Comparison of ENCODE assay signal across 2 cellular contexts in the genomic region with DNA sequence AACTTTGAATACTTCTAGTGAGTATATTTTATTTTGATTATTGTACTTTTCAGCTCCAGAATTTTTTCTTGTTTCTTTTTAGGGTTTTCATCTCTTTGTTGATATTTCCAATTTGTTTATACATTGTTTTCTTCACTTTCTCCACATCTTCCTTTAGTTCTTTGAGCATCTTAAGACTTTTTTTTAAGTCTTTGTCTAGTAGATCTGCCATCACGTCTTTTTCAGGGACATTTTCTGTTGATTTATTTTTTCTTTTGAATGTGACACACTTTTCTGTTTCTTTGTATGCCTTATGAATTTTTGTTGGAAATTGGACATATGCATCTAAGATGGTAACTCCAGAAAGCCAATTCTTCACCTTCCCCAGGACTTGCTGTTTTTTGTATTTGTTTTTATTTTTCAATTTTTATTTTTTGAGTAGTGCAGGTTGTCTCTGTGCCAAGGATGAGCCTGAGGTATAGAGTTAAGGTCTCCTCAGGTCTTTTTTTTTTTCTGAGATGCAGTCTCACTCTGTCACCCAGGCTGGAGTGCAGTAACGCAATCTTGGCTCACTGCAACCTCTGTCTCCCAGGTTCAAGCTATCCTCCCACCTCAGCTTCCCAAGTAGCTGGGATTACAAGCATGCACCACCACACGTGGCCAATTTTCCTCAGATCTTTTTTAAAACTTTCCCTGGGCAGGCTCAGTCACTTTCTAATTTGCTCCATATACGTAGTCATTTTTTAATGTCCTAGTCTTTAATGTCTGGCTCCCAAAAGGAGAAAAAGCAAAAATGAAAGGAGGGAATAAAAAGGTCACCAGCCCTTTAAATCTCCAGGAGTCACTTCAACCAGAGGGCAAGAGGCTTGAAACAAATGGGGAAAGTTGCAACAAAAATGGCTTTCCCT.
TF ChIP-seq lines count a peak whose summit lies in the region.

No MANE protein-coding gene starts in this region.

TF ChIP-seq in HepG2, 621 proteins besides CTCF, POLR2A, EP300 and RAD21:
- TF ChIP-seq SNRNP70 (IDR thresholded peaks at IDR 0.05; ENCODE audit: low read depth, low read length) = no peak
- no peak for TF ChIP-seq ZNF232 (CRISPR knock-in tag; IDR thresholded peaks at IDR 0.05; ENCODE audit: borderline replicate concordance)
- TF ChIP-seq ZNF282 (IDR thresholded peaks at IDR 0.05; ENCODE audit: partially characterized antibody) = no peak
- no peak for TF ChIP-seq ZFP37 (CRISPR knock-in tag; IDR thresholded peaks at IDR 0.05; ENCODE audit: borderline replicate concordance)

TF ChIP-seq in K562, 482 proteins besides CTCF, POLR2A, EP300 and RAD21 (continues in another document):
- TF ChIP-seq ZNF282 (CRISPR knock-in tag; IDR thresholded peaks at IDR 0.05) (no peak), NUFIP1 (IDR thresholded peaks at IDR 0.05; ENCODE audit: partially characterized antibody) (no peak), KDM1A (IDR thresholded peaks at IDR 0.05) (peak in 1 of 2 experiments; percentile 40; a peak in 2 of 4 replicates), RAD51 (IDR thresholded peaks at IDR 0.05; ENCODE audit: borderline replicate concordance, low read depth) (0 out of 2 replicates have a peak, but pooled peaks have one; percentile 29), SUPT5H (IDR thresholded peaks at IDR 0.05) (0 out of 2 replicates have a peak, but pooled peaks have one; percentile 7), FOXK2 (conservative IDR thresholded peaks at IDR 0.05 in 1 of 2, IDR thresholded peaks at IDR 0.05 in 1 of 2; ENCODE audit: low read depth in 2 of 2) (peak; percentile 45 to 64; a peak in 1 of 4 replicates), NCOA4 (IDR thresholded peaks at IDR 0.05; ENCODE audit: partially characterized antibody) (peak; percentile 37), NR2F6 (CRISPR knock-in tag; IDR thresholded peaks at IDR 0.05) (no peak), ZBTB8A (IDR thresholded peaks at IDR 0.05; ENCODE audit: partially characterized antibody) (peak; percentile 25), HDAC3 (IDR thresholded peaks at IDR 0.05; ENCODE audit: borderline replicate concordance, partially characterized antibody) (peak; percentile 40), SMARCC2 (IDR thresholded peaks at IDR 0.05; ENCODE audit: low read depth) (no peak; the same call in 1 of the 2 replicates), ARID2 (IDR thresholded peaks at IDR 0.05) (0 out of 2 replicates have a peak, but pooled peaks have one; percentile 21), ATF7 (IDR thresholded peaks at IDR 0.05) (0 out of 2 replicates have a peak, but pooled peaks have one; percentile 33), ZFP30 (CRISPR knock-in tag; IDR thresholded peaks at IDR 0.05; ENCODE audit: borderline replicate concordance) (no peak), ARID1B (IDR thresholded peaks at IDR 0.05) (0 out of 2 replicates have a peak, but pooled peaks have one; percentile 7), MTA1 (IDR thresholded peaks at IDR 0.05; ENCODE audit: borderline replicate concordance) (0 out of 2 replicates have a peak, but pooled peaks have one; percentile 33), MYBL2 (IDR thresholded peaks at IDR 0.05; ENCODE audit: low read depth) (peak; percentile 37; the same call in 1 of the 2 replicates), MYBL2 (CRISPR knock-in tag; IDR thresholded peaks at IDR 0.05; ENCODE audit: borderline replicate concordance) (no peak), TBL1XR1 (IDR thresholded peaks at IDR 0.05; ENCODE audit: low read length in 2 of 2) (0 out of 4 replicates have a peak, but pooled peaks of 1 of the 2 experiments have one; percentile 4), ZSCAN29 (IDR thresholded peaks at IDR 0.05) (no peak; the same call in 1 of the 2 replicates)
- TF ChIP-seq, protein P1, sequence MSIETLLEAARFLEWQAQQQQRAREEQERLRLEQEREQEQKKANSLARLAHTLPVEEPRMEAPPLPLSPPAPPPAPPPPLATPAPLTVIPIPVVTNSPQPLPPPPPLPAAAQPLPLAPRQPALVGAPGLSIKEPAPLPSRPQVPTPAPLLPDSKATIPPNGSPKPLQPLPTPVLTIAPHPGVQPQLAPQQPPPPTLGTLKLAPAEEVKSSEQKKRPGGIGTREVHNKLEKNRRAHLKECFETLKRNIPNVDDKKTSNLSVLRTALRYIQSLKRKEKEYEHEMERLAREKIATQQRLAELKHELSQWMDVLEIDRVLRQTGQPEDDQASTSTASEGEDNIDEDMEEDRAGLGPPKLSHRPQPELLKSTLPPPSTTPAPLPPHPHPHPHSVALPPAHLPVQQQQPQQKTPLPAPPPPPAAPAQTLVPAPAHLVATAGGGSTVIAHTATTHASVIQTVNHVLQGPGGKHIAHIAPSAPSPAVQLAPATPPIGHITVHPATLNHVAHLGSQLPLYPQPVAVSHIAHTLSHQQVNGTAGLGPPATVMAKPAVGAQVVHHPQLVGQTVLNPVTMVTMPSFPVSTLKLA (conservative IDR thresholded peaks at IDR 0.05) = peak in 1 of 2 experiments; percentile 78; a peak in 1 of 4 replicates
- TF ChIP-seq, protein P2, sequence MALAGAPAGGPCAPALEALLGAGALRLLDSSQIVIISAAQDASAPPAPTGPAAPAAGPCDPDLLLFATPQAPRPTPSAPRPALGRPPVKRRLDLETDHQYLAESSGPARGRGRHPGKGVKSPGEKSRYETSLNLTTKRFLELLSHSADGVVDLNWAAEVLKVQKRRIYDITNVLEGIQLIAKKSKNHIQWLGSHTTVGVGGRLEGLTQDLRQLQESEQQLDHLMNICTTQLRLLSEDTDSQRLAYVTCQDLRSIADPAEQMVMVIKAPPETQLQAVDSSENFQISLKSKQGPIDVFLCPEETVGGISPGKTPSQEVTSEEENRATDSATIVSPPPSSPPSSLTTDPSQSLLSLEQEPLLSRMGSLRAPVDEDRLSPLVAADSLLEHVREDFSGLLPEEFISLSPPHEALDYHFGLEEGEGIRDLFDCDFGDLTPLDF (CRISPR knock-in tag; IDR thresholded peaks at IDR 0.05) = 0 out of 2 replicates have a peak, but pooled peaks have one; percentile 21
- TF ChIP-seq, protein P3, sequence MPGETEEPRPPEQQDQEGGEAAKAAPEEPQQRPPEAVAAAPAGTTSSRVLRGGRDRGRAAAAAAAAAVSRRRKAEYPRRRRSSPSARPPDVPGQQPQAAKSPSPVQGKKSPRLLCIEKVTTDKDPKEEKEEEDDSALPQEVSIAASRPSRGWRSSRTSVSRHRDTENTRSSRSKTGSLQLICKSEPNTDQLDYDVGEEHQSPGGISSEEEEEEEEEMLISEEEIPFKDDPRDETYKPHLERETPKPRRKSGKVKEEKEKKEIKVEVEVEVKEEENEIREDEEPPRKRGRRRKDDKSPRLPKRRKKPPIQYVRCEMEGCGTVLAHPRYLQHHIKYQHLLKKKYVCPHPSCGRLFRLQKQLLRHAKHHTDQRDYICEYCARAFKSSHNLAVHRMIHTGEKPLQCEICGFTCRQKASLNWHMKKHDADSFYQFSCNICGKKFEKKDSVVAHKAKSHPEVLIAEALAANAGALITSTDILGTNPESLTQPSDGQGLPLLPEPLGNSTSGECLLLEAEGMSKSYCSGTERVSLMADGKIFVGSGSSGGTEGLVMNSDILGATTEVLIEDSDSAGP (CRISPR knock-in tag; IDR thresholded peaks at IDR 0.05) = peak; percentile 88
- TF ChIP-seq, protein P4, sequence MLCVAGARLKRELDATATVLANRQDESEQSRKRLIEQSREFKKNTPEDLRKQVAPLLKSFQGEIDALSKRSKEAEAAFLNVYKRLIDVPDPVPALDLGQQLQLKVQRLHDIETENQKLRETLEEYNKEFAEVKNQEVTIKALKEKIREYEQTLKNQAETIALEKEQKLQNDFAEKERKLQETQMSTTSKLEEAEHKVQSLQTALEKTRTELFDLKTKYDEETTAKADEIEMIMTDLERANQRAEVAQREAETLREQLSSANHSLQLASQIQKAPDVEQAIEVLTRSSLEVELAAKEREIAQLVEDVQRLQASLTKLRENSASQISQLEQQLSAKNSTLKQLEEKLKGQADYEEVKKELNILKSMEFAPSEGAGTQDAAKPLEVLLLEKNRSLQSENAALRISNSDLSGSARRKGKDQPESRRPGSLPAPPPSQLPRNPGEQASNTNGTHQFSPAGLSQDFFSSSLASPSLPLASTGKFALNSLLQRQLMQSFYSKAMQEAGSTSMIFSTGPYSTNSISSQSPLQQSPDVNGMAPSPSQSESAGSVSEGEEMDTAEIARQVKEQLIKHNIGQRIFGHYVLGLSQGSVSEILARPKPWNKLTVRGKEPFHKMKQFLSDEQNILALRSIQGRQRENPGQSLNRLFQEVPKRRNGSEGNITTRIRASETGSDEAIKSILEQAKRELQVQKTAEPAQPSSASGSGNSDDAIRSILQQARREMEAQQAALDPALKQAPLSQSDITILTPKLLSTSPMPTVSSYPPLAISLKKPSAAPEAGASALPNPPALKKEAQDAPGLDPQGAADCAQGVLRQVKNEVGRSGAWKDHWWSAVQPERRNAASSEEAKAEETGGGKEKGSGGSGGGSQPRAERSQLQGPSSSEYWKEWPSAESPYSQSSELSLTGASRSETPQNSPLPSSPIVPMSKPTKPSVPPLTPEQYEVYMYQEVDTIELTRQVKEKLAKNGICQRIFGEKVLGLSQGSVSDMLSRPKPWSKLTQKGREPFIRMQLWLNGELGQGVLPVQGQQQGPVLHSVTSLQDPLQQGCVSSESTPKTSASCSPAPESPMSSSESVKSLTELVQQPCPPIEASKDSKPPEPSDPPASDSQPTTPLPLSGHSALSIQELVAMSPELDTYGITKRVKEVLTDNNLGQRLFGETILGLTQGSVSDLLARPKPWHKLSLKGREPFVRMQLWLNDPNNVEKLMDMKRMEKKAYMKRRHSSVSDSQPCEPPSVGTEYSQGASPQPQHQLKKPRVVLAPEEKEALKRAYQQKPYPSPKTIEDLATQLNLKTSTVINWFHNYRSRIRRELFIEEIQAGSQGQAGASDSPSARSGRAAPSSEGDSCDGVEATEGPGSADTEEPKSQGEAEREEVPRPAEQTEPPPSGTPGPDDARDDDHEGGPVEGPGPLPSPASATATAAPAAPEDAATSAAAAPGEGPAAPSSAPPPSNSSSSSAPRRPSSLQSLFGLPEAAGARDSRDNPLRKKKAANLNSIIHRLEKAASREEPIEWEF (CRISPR knock-in tag; IDR thresholded peaks at IDR 0.05) = peak; percentile 23; the same call in 1 of the 2 replicates
- TF ChIP-seq, protein P5, sequence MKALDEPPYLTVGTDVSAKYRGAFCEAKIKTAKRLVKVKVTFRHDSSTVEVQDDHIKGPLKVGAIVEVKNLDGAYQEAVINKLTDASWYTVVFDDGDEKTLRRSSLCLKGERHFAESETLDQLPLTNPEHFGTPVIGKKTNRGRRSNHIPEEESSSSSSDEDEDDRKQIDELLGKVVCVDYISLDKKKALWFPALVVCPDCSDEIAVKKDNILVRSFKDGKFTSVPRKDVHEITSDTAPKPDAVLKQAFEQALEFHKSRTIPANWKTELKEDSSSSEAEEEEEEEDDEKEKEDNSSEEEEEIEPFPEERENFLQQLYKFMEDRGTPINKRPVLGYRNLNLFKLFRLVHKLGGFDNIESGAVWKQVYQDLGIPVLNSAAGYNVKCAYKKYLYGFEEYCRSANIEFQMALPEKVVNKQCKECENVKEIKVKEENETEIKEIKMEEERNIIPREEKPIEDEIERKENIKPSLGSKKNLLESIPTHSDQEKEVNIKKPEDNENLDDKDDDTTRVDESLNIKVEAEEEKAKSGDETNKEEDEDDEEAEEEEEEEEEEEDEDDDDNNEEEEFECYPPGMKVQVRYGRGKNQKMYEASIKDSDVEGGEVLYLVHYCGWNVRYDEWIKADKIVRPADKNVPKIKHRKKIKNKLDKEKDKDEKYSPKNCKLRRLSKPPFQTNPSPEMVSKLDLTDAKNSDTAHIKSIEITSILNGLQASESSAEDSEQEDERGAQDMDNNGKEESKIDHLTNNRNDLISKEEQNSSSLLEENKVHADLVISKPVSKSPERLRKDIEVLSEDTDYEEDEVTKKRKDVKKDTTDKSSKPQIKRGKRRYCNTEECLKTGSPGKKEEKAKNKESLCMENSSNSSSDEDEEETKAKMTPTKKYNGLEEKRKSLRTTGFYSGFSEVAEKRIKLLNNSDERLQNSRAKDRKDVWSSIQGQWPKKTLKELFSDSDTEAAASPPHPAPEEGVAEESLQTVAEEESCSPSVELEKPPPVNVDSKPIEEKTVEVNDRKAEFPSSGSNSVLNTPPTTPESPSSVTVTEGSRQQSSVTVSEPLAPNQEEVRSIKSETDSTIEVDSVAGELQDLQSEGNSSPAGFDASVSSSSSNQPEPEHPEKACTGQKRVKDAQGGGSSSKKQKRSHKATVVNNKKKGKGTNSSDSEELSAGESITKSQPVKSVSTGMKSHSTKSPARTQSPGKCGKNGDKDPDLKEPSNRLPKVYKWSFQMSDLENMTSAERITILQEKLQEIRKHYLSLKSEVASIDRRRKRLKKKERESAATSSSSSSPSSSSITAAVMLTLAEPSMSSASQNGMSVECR (CRISPR knock-in tag; IDR thresholded peaks at IDR 0.05) = 0 out of 2 replicates have a peak, but pooled peaks have one; percentile 38
